In the genomic region with DNA sequence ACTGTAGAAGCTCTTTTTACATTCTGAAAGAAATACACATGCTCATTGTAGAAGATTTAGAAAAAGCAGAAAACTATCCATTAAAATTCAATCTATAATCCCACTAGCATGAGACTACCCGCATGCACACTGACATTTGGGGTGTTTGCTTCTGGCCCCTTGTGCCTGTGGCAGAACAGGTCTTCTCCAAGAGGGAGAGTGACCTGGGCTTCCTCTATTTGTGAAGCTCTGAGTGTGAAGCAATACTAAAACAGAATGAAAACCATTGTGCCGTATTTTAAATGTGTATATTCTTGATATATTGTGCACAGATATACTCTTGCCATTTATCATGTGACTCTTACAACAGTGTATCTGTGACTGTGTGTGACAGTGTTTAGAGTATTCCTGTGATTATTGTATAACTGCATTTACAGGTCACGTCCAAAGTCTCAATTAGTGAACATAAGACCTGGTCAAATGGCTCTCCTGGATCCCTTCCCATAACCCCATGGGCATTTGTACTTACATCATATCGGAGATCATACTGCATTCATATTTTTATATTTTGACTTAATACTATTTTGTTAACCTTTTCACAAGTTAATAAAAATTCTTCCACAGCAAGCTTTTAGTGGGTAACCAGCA, we compare ENCODE assay signal across 17 cellular contexts.
"Had no signal": no experiment of that assay in that cellular context is flagged by ENCODE, and none has a peak within 500 bp of the region (broad histone marks: within the 10 kb centered on the region; RNA-seq: fewer than 3 reads in every experiment).

No MANE protein-coding gene starts in this region.

- H3K36me3 Mint-ChIP-seq: activated naive CD8-positive, alpha-beta T cell treated with anti-CD3 and anti-CD28 coated beads for 36 hours; immature natural killer cell had no signal

- H3K27me3 Mint-ChIP-seq: activated naive CD8-positive, alpha-beta T cell treated with anti-CD3 and anti-CD28 coated beads for 36 hours had no signal

- H3K27ac ChIP-seq: psoas muscle had no signal

- H3K27ac Mint-ChIP-seq: activated naive CD8-positive, alpha-beta T cell treated with anti-CD3 and anti-CD28 coated beads for 36 hours; activated T-cell treated with anti-CD3 and anti-CD28 coated beads, Interleukin-2, amount 50 U/mL, for 72 hours; immature natural killer cell; nephron had no signal

- H3K9me3 Mint-ChIP-seq: activated naive CD8-positive, alpha-beta T cell treated with anti-CD3 and anti-CD28 coated beads for 36 hours; activated T-cell treated with anti-CD3 and anti-CD28 coated beads, Interleukin-2, amount 50 U/mL, for 72 hours; nephron had no signal

- ATAC-seq: activated T-cell treated with anti-CD3 and anti-CD28 coated beads, Interleukin-2, amount 50 U/mL, for 72 hours; psoas muscle; stimulated activated naive CD8-positive, alpha-beta T cell treated with anti-CD3 and anti-CD28 coated beads, Interleukin-15, Interleukin-2, amounts not matched to agents 100 U/mL and 50 U/mL, for 24 hours had no signal

- DNase-seq: activated CD4-positive, alpha-beta T cell treated with anti-CD3 and anti-CD28 coated beads, Interleukin-2, amount 50 U/mL, for 48 hours; activated CD4-positive, CD25-positive, alpha-beta regulatory T cell treated with anti-CD3 and anti-CD28 coated beads, Interleukin-2, amount 50 U/mL, for 72 hours; activated gamma-delta T cell treated with Interleukin-2 at 50 U/mL for 16 hours; activated naive CD8-positive, alpha-beta T cell treated with anti-CD3 and anti-CD28 coated beads for 36 hours; activated T-cell treated with anti-CD3 and anti-CD28 coated beads, Interleukin-2, amount 50 U/mL, for 72 hours; dorsolateral prefrontal cortex; esophagus squamous epithelium; foreskin fibroblast; immature natural killer cell; mesendoderm; psoas muscle; stimulated activated CD4-positive, alpha-beta T cell treated with anti-CD3 and anti-CD28 coated beads, Interleukin-4, amount 100 ng/mL, for 1 hour; stimulated activated CD8-positive, alpha-beta memory T cell treated with anti-CD3 and anti-CD28 coated beads, Interleukin-4, amount 100 ng/mL, for 48 hours; stimulated activated naive CD8-positive, alpha-beta T cell treated with anti-CD3 and anti-CD28 coated beads, Interleukin-15, Interleukin-2, amounts not matched to agents 100 U/mL and 50 U/mL, for 24 hours; T-helper 2 cell; testis had no signal

- H3K27me3 ChIP-seq: dorsolateral prefrontal cortex, esophagus squamous epithelium, testis had no signal

- H3K9me3 ChIP-seq: esophagus squamous epithelium, psoas muscle, testis had no signal

- H3K4me1 Mint-ChIP-seq: activated naive CD8-positive, alpha-beta T cell treated with anti-CD3 and anti-CD28 coated beads for 36 hours; immature natural killer cell; nephron had no signal

- H3K36me3 ChIP-seq: esophagus squamous epithelium had no signal

- H3K4me1 ChIP-seq: testis had no signal

- H3K4me3 Mint-ChIP-seq: activated naive CD8-positive, alpha-beta T cell treated with anti-CD3 and anti-CD28 coated beads for 36 hours; activated T-cell treated with anti-CD3 and anti-CD28 coated beads, Interleukin-2, amount 50 U/mL, for 72 hours; immature natural killer cell; nephron had no signal

- H3K4me3 ChIP-seq: dorsolateral prefrontal cortex, esophagus squamous epithelium, psoas muscle, testis had no signal
